8 cellular contexts compared by ENCODE assay signal in the genomic region with DNA sequence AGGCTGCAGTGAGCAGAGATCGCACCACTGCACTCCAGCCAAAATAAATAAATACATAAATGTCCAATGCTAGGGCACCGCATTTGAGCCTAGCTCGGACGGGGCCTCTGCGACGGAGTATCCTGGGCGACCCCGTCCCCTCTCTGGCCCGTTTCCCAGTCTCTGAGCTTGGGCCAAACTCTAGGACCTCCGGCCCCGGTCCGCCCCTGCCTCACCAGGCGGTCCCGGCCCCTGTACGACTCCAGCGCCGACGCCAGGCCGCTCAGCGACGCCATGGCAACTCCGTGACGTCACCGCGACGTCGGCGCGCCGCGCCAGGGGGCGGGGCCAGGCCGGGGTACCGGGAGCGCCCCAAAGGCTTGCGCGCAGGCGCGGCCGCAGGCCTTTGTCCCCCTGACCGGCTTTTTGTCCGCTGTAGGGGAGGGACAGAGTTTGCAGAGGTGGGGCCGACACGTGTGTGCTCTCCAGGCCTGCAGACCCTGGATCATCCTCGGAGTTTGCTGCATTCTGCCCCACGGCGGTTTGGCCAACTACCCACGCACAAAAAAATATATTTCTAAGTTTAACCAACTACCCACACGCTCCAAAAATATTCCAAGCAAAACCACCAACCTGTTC. TPM values are rescaled to one million over a fixed set of nuclear protein-coding genes. Genes with fewer than 3 reads are reported as not detected.
DNase-seq lines count a peak whose midpoint lies in the region; ATAC-seq and TF ChIP-seq lines count a peak whose summit lies in the region.

A gene (minus strand): TSS at position 300 of the 618 bp plus-strand sequence. CDS start 25 bp downstream, at position 275.

- H3K9me3 Mint-ChIP-seq in activated naive CD8-positive, alpha-beta T cell treated with anti-CD3 and anti-CD28 coated beads, Interleukin-2, amount 50 U/mL, for 24 hours, result no peaks in the 10 kb centered on the region

- H3K9me3 ChIP-seq in SU-DHL-6 (ENCODE audit: insufficient read depth, low read length) (no peaks in the 10 kb centered on the region), trophoblast cell (ENCODE audit: insufficient read depth, low read depth, low read length) (no peaks in the 10 kb centered on the region), tibial artery (no peaks in the 10 kb centered on the region)

- H3K27me3 ChIP-seq in SU-DHL-6 (ENCODE audit: low read length) (no peaks in the 10 kb centered on the region), trophoblast cell (ENCODE audit: insufficient read depth, low read length) (no peaks in the 10 kb centered on the region), tibial artery (no peaks in the 10 kb centered on the region)

- peak; percentile 70 for ATAC-seq in GM19438 (IDR thresholded peaks at IDR 0.05; ENCODE audit: low read depth, unreplicated experiment)
- ATAC-seq in activated naive CD8-positive, alpha-beta T cell treated with anti-CD3 and anti-CD28 coated beads, Interleukin-2, amount 50 U/mL, for 24 hours, result peak; percentile 75

- peak within 1 kb of the TSS; percentile 83 for H3K4me3 Mint-ChIP-seq in activated naive CD8-positive, alpha-beta T cell treated with anti-CD3 and anti-CD28 coated beads, Interleukin-2, amount 50 U/mL, for 24 hours

- H3K36me3 Mint-ChIP-seq in activated naive CD8-positive, alpha-beta T cell treated with anti-CD3 and anti-CD28 coated beads, Interleukin-2, amount 50 U/mL, for 24 hours (ENCODE audit: low read depth), result no peaks in the 10 kb centered on the region

- peaks cover 6 to 10% of the 10 kb centered on the region in 2 experiments for H3K4me1 ChIP-seq in trophoblast cell (ENCODE audit: control insufficient read depth in 1 of 2, insufficient read depth in 2 of 2, low read length in 2 of 2)
- H3K4me1 ChIP-seq in tibial artery, result peaks cover 0 to 12% (median 9%) of the 10 kb centered on the region in 4 donors

- no peaks in the 10 kb centered on the region for H3K9me2 ChIP-seq in SU-DHL-6 (replicated peaks; ENCODE audit: insufficient read depth, low read length)

- H2BK12ac ChIP-seq in trophoblast cell (ENCODE audit: low read length), result peak within 1 kb of the TSS; percentile 66

- intact Hi-C loops in cardiac septum (cut with DNase I), result loop anchor here (5.0 kb wide), 1 partner anchor 33 kb away; a partner anchor contains a TSS
- intact Hi-C loops in tibial artery (cut with DNase I; ENCODE audit: low total_unique reads), result loop anchor here (5.0 kb wide), 1 partner anchor 48 kb away; a partner anchor contains a TSS

- peaks cover 11% of the 10 kb centered on the region for H3K79me1 ChIP-seq in trophoblast cell (ENCODE audit: low read length)

- no peak within 1 kb of the TSS for H3K9ac ChIP-seq in SU-DHL-6 (ENCODE audit: low read length)
- H3K9ac ChIP-seq in trophoblast cell (ENCODE audit: low read length), result no peak within 1 kb of the TSS

- H3K27ac ChIP-seq in SU-DHL-6 (ENCODE audit: low read depth, low read length) (no peak within 1 kb of the TSS), trophoblast cell (ENCODE audit: low read depth, low read length) (peak within 1 kb of the TSS; percentile 54), tibial artery (peak within 1 kb of the TSS; percentile 84 to 89)

- peak within 1 kb of the TSS; percentile 64 for H2BK5ac ChIP-seq in trophoblast cell (ENCODE audit: low read depth, low read length, poor library complexity)

- H4K91ac ChIP-seq in trophoblast cell (ENCODE audit: low read depth, low read length), result peak within 1 kb of the TSS; percentile 97

- H3K27me3 Mint-ChIP-seq in activated naive CD8-positive, alpha-beta T cell treated with anti-CD3 and anti-CD28 coated beads, Interleukin-2, amount 50 U/mL, for 24 hours, result peaks cover 4% of the 10 kb centered on the region

- H3K4me3 ChIP-seq in AG10803 (ENCODE audit: low read length) (peak within 1 kb of the TSS; percentile 77), LNCaP clone FGC (ENCODE audit: low read depth, low read length) (peak within 1 kb of the TSS; percentile 64), SU-DHL-6 (ENCODE audit: insufficient read depth, low read length, poor library complexity, severe bottlenecking) (no peak within 1 kb of the TSS), trophoblast cell (ENCODE audit: low read depth, low read length) (peak within 1 kb of the TSS; percentile 66), tibial artery (peak within 1 kb of the TSS; percentile 57 to 70)

- peak within 1 kb of the TSS; percentile 61 for H2BK120ac ChIP-seq in trophoblast cell (ENCODE audit: insufficient read depth, low read length, poor library complexity)

- H3K23ac ChIP-seq in trophoblast cell (ENCODE audit: low read length), result no peak within 1 kb of the TSS

- no peaks in the 10 kb centered on the region for H4K20me1 ChIP-seq in SU-DHL-6 (ENCODE audit: low read depth, low read length)

- H3K36me3 ChIP-seq in SU-DHL-6 (ENCODE audit: low read length) (no peaks in the 10 kb centered on the region), trophoblast cell (ENCODE audit: control insufficient read depth in 1 of 2, insufficient read depth in 2 of 2, low read length in 2 of 2) (no peaks in the 10 kb centered on the region), tibial artery (no peaks in the 10 kb centered on the region)

- H3F3A ChIP-seq in SU-DHL-6 (ENCODE audit: insufficient read depth), result no peaks in the 10 kb centered on the region

- H4K8ac ChIP-seq in trophoblast cell (ENCODE audit: low read depth, low read length), result peak within 1 kb of the TSS; percentile 96

- DNase-seq in AG10803 (ENCODE audit: low read depth), result peak; percentile 74
- no peak for DNase-seq in LNCaP clone FGC (ENCODE audit: low read depth)
- DNase-seq in activated naive CD8-positive, alpha-beta T cell treated with anti-CD3 and anti-CD28 coated beads, Interleukin-2, amount 50 U/mL, for 24 hours, result peak; percentile 95
- peak; percentile 98 for DNase-seq in cardiac septum (ENCODE audit: low spot score)
- DNase-seq in trophoblast cell, result peak; percentile 63 to 77
- DNase-seq in tibial artery, result peak; percentile 83 to 94

- peak within 1 kb of the TSS; percentile 95 for H3K18ac ChIP-seq in trophoblast cell (ENCODE audit: low read length)

- H2AFZ ChIP-seq in SU-DHL-6 (ENCODE audit: low read depth, low read length, severe bottlenecking) (no peak within 1 kb of the TSS), trophoblast cell (ENCODE audit: insufficient read depth, low read length, poor library complexity) (peak within 1 kb of the TSS; percentile 94)

- H4K12ac ChIP-seq in trophoblast cell (ENCODE audit: low read depth, low read length), result peak within 1 kb of the TSS; percentile 94

- peak within 1 kb of the TSS; percentile 94 for H3K14ac ChIP-seq in trophoblast cell (ENCODE audit: low read length)

- peak within 1 kb of the TSS; percentile 9 for H2AK5ac ChIP-seq in trophoblast cell (ENCODE audit: low read length)

- H3K79me2 ChIP-seq in SU-DHL-6 (ENCODE audit: insufficient read depth, low read length) (no peaks in the 10 kb centered on the region), trophoblast cell (ENCODE audit: control insufficient read depth, insufficient read depth, low read length, poor library complexity) (peaks cover 2% of the 10 kb centered on the region)

- peak within 1 kb of the TSS; percentile 85 for H3K27ac Mint-ChIP-seq in activated naive CD8-positive, alpha-beta T cell treated with anti-CD3 and anti-CD28 coated beads, Interleukin-2, amount 50 U/mL, for 24 hours

- H3K4ac ChIP-seq in trophoblast cell (ENCODE audit: low read depth, low read length), result peak within 1 kb of the TSS; percentile 84

- WGBS in trophoblast cell (ENCODE audit: extremely low coverage, insufficient coverage, insufficient read length), result no CpG with 5 or more reads among the region's 49 CpGs

- H3K4me2 ChIP-seq in SU-DHL-6 (ENCODE audit: low read depth, low read length, poor library complexity, severe bottlenecking) (peak within 1 kb of the TSS; percentile 20), trophoblast cell (ENCODE audit: low read length) (peak within 1 kb of the TSS; percentile 75)

- TF ChIP-seq CTCF in AG10803 (conservative IDR thresholded peaks at IDR 0.05; ENCODE audit: low read length) (no peak), LNCaP clone FGC (IDR thresholded peaks at IDR 0.05; ENCODE audit: control insufficient read depth, extremely low read depth, insufficient read depth) (no peak), SU-DHL-6 (IDR thresholded peaks at IDR 0.05; ENCODE audit: insufficient read depth, low read length, poor library complexity, severe bottlenecking) (no peak), tibial artery (IDR thresholded peaks at IDR 0.05) (no peak)

- peaks cover 38% of the 10 kb centered on the region for H3K4me1 Mint-ChIP-seq in activated naive CD8-positive, alpha-beta T cell treated with anti-CD3 and anti-CD28 coated beads, Interleukin-2, amount 50 U/mL, for 24 hours

RNA-seq across cellular contexts. Expression of the gene that starts here (rescaled TPM):
- total RNA-seq in cardiac septum, result 1.9 TPM
- 0.92 and 0.94 TPM in 2 replicates for polyA plus RNA-seq in trophoblast cell (2013)
